Comparison of ENCODE assay signal across 8 cellular contexts in genomic region chr13:73059460-73060250, GRCh38. TPM values are rescaled to one million over a fixed set of nuclear protein-coding genes. Genes with fewer than 3 reads are reported as not detected.
DNase-seq lines count a peak whose midpoint lies in the region; ATAC-seq and TF ChIP-seq lines count a peak whose summit lies in the region.

No MANE protein-coding gene starts in this region.

- peak; percentile 70 for TF ChIP-seq CTCF in 22Rv1 (IDR thresholded peaks at IDR 0.05)
- TF ChIP-seq CTCF in foreskin fibroblast (IDR thresholded peaks at IDR 0.05; ENCODE audit: low read depth, low read length), result no peak
- no peak for TF ChIP-seq CTCF in osteoblast (IDR thresholded peaks at IDR 0.05; ENCODE audit: extremely low read depth, low read depth, low read length)

- peaks cover 9% of the 10 kb centered on the region for H3K27me3 ChIP-seq in osteoblast (ENCODE audit: insufficient read depth, low read length)

- H3K4me1 ChIP-seq in osteoblast (ENCODE audit: insufficient read depth, low read length), result peaks cover 21% of the 10 kb centered on the region

- H3K4me2 ChIP-seq in osteoblast (ENCODE audit: insufficient read depth, low read length), result peak overlapping the region; percentile 98

- DNase-seq in NCI-H2196 treated with DMSO at 0.1 percent for 48 hours (lab: John Stamatoyannopoulos, UW; ENCODE audit: unreplicated experiment), result peak; percentile 5
- DNase-seq in activated T-cell treated with anti-CD3 and anti-CD28 coated beads, Interleukin-2, amount 50 U/mL, for 48 hours, result peak; percentile 59 to 70
- DNase-seq in foreskin fibroblast, result peak; percentile 18 to 55
- DNase-seq in osteoblast (ENCODE audit: insufficient read length, low spot score, missing footprints), result peak; percentile 56
- DNase-seq in NCI-H1105 treated with DMSO at 0.1 percent for 48 hours (lab: John Stamatoyannopoulos, UW), result no peak

- H3K27ac ChIP-seq in 22Rv1 (peak overlapping the region; percentile 85), osteoblast (ENCODE audit: low read depth, low read length) (peak overlapping the region; percentile 86)

- ATAC-seq in GM18498 (IDR thresholded peaks at IDR 0.05; ENCODE audit: unreplicated experiment) (peak; percentile 46), HG02852 (IDR thresholded peaks at IDR 0.05; ENCODE audit: unreplicated experiment) (peak; percentile 42)

- no peaks in the 10 kb centered on the region for H3K79me2 ChIP-seq in osteoblast (ENCODE audit: insufficient read depth, low read length)

- no peaks in the 10 kb centered on the region for H3K9me3 ChIP-seq in osteoblast (ENCODE audit: low read depth, low read length)

- H2AFZ ChIP-seq in osteoblast (ENCODE audit: low read length), result peak overlapping the region; percentile 82

- no peaks in the 10 kb centered on the region for H4K20me1 ChIP-seq in osteoblast (ENCODE audit: insufficient read depth, low read length)

- peak overlapping the region; percentile 61 to 74 for H3K4me3 ChIP-seq in foreskin fibroblast (ENCODE audit: low read depth in 1 of 2, low read length in 2 of 2)
- H3K4me3 ChIP-seq in osteoblast (ENCODE audit: insufficient read depth, low read length), result peak overlapping the region; percentile 80

- peaks cover 7% of the 10 kb centered on the region for H3K36me3 ChIP-seq in osteoblast (ENCODE audit: insufficient read depth, low read length)

RNA-seq across cellular contexts. Expression of gene KLF5, which starts 0.8 kb away (rescaled TPM):
- 4.0 and 5.9 TPM in 2 replicates for total RNA-seq in osteoblast
